In the genomic region with DNA sequence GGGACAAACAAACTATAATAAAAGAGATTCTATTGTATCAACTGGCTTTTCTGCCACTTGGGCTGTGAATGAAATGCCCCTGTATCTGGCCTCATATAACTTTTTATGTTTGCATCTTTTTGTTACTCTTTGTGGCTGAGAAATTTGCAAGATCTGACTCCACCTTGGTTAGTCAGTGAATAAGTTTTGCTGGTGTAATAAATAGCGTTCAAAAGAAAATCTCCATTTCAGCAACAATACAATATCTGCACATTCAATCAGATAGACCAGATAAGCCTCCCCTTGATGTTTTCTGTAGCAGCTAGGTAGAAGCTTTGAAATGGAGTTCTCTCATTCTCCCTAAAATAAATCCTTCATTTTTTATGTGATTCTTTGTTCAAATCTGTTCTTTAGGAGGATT, we compare ENCODE assay signal across 26 cellular contexts. TPM values are rescaled to one million over a fixed set of nuclear protein-coding genes. Genes with fewer than 3 reads are reported as not detected.
A peak's percentile ranks its signal among the peaks of the same experiment; 100 is the strongest.
DNase-seq lines count a peak whose midpoint lies in the region; ATAC-seq and TF ChIP-seq lines count a peak whose summit lies in the region.
"Had no signal": no experiment of that assay in that cellular context is flagged by ENCODE, and none has a peak within 500 bp of the region (broad histone marks: within the 10 kb centered on the region; RNA-seq: fewer than 3 reads in every experiment).

No MANE protein-coding gene starts in this region.

- H3K36me3 ChIP-seq in CD4-positive, CD25-positive, alpha-beta regulatory T cell (ENCODE audit: control insufficient read depth, insufficient read depth, low read length): peaks cover 22% of the 10 kb centered on the region
- H3K36me3 ChIP-seq in neuronal stem cell (replicated peaks in 1 of 2; ENCODE audit: control insufficient read depth in 2 of 2, insufficient read depth in 2 of 2, low read length in 2 of 2): no peaks in the 10 kb centered on the region
- H3K36me3 ChIP-seq: ascending aorta, left ventricle myocardium inferior, tibial artery, WERI-Rb-1 had no signal

- H2BK12ac ChIP-seq in neuronal stem cell (ENCODE audit: low read length): no peak overlapping the region

- no peak for TF ChIP-seq CTCF in CD4-positive, alpha-beta T cell (IDR thresholded peaks at IDR 0.05)

- CTCF ChIA-PET in CD4-positive, alpha-beta T cell (lab: Charles Lee): interaction anchor here (0.5 to 2.6 kb wide), 3 partner anchors 17 to 172 kb away, joined by 3 to 10 read pairs (median 6); no protein-coding TSS in a partner anchor
- CTCF ChIA-PET in activated CD4-positive, alpha-beta memory T cell treated with anti-CD3 and anti-CD28 coated beads for 36 hours (lab: Charles Lee): interaction anchor here (1.2 to 9.7 kb wide), 3 partner anchors 13 to 80 kb away, joined by 3 to 106 read pairs (median 10); a partner anchor contains a TSS

- no peak overlapping the region for H2BK5ac ChIP-seq in neuronal stem cell (ENCODE audit: low read length)

- no peak overlapping the region for H3K4me2 ChIP-seq in neuronal stem cell (ENCODE audit: insufficient read depth, low read length, poor library complexity, severe bottlenecking)
- H3K4me2 ChIP-seq: smooth muscle cell had no signal

- no peaks in the 10 kb centered on the region for H3K9me3 Mint-ChIP-seq in CD4-positive, CD25-positive, alpha-beta regulatory T cell
- no peaks in the 10 kb centered on the region for H3K9me3 Mint-ChIP-seq in CD4-positive, alpha-beta T cell
- H3K9me3 Mint-ChIP-seq in activated CD4-positive, alpha-beta memory T cell treated with anti-CD3 and anti-CD28 coated beads for 36 hours: no peaks in the 10 kb centered on the region
- no peaks in the 10 kb centered on the region for H3K9me3 Mint-ChIP-seq in central memory CD8-positive, alpha-beta T cell
- H3K9me3 Mint-ChIP-seq: stimulated activated memory B cell treated with anti-CD40 and anti-IgM and Interleukin-4, amounts not matched to agents 10 μg/mL and 1 μg/mL and 100 μg/mL, for 72 hours had no signal

- no CpG with 5 or more reads among the region's 1 CpG for WGBS in neuronal stem cell (ENCODE audit: extremely low coverage in 2 of 2, insufficient read length in 2 of 2, insufficient replicate concordance in 1 of 2), 2 donors

- H3K4me1 ChIP-seq in CD4-positive, CD25-positive, alpha-beta regulatory T cell (ENCODE audit: control insufficient read depth, insufficient read depth, low read length, poor library complexity, severe bottlenecking): peaks cover 92% of the 10 kb centered on the region
- peaks cover 0 to 2% of the 10 kb centered on the region in 2 donors for H3K4me1 ChIP-seq in neuronal stem cell (ENCODE audit: control insufficient read depth in 2 of 2, insufficient read depth in 1 of 2, low read depth in 1 of 2, low read length in 2 of 2)
- H3K4me1 ChIP-seq: ascending aorta, left ventricle myocardium inferior, tibial artery had no signal

- H3K4me3 Mint-ChIP-seq in CD4-positive, CD25-positive, alpha-beta regulatory T cell: peak overlapping the region; percentile 76 to 91 (median 82)
- H3K4me3 Mint-ChIP-seq in CD4-positive, alpha-beta T cell: peak overlapping the region; percentile 83
- peak overlapping the region; percentile 63 for H3K4me3 Mint-ChIP-seq in activated CD4-positive, alpha-beta memory T cell treated with anti-CD3 and anti-CD28 coated beads for 36 hours
- H3K4me3 Mint-ChIP-seq in central memory CD8-positive, alpha-beta T cell: peak overlapping the region; percentile 82
- H3K4me3 Mint-ChIP-seq: stimulated activated memory B cell treated with anti-CD40 and anti-IgM and Interleukin-4, amounts not matched to agents 10 μg/mL and 1 μg/mL and 100 μg/mL, for 72 hours had no signal

- peak overlapping the region; percentile 84 to 99 (median 89) for H3K27ac Mint-ChIP-seq in CD4-positive, CD25-positive, alpha-beta regulatory T cell
- H3K27ac Mint-ChIP-seq in CD4-positive, alpha-beta T cell: peak overlapping the region; percentile 85
- H3K27ac Mint-ChIP-seq in activated CD4-positive, alpha-beta memory T cell treated with anti-CD3 and anti-CD28 coated beads for 36 hours: peak overlapping the region; percentile 93
- peak overlapping the region; percentile 94 for H3K27ac Mint-ChIP-seq in central memory CD8-positive, alpha-beta T cell (ENCODE audit: low read depth)
- H3K27ac Mint-ChIP-seq: stimulated activated memory B cell treated with anti-CD40 and anti-IgM and Interleukin-4, amounts not matched to agents 10 μg/mL and 1 μg/mL and 100 μg/mL, for 72 hours had no signal

- H3K18ac ChIP-seq in neuronal stem cell (ENCODE audit: low read length): no peak overlapping the region

- no peaks in the 10 kb centered on the region for H3K9me3 ChIP-seq in CD4-positive, CD25-positive, alpha-beta regulatory T cell (ENCODE audit: control insufficient read depth in 2 of 2, low read length in 2 of 2)
- no peaks in the 10 kb centered on the region for H3K9me3 ChIP-seq in CD4-positive, alpha-beta T cell (ENCODE audit: control insufficient read depth, low read length)
- H3K9me3 ChIP-seq in neuronal stem cell (replicated peaks in 1 of 2; ENCODE audit: control insufficient read depth in 2 of 2, insufficient read depth in 1 of 2, low read depth in 1 of 2, low read length in 2 of 2): no peaks in the 10 kb centered on the region
- H3K9me3 ChIP-seq: ascending aorta, left ventricle myocardium inferior, tibial artery had no signal

- no peaks in the 10 kb centered on the region for H3K79me1 ChIP-seq in neuronal stem cell (ENCODE audit: low read depth, low read length)

- no peak overlapping the region for H3K23ac ChIP-seq in neuronal stem cell (ENCODE audit: low read depth, low read length, poor library complexity)

- no peak overlapping the region for H2AFZ ChIP-seq in neuronal stem cell (ENCODE audit: low read length)

- H2BK120ac ChIP-seq in neuronal stem cell (ENCODE audit: low read depth, low read length): no peak overlapping the region

- H3K9ac ChIP-seq in neuronal stem cell (ENCODE audit: low read depth, low read length, poor library complexity): no peak overlapping the region

- H2AK5ac ChIP-seq in neuronal stem cell (ENCODE audit: low read depth, low read length): no peak overlapping the region

- H3K27me3 Mint-ChIP-seq in CD4-positive, CD25-positive, alpha-beta regulatory T cell: no peaks in the 10 kb centered on the region
- no peaks in the 10 kb centered on the region for H3K27me3 Mint-ChIP-seq in CD4-positive, alpha-beta T cell
- H3K27me3 Mint-ChIP-seq in activated CD4-positive, alpha-beta memory T cell treated with anti-CD3 and anti-CD28 coated beads for 36 hours: no peaks in the 10 kb centered on the region
- no peaks in the 10 kb centered on the region for H3K27me3 Mint-ChIP-seq in central memory CD8-positive, alpha-beta T cell

- H3K4me3 ChIP-seq in CD4-positive, CD25-positive, alpha-beta regulatory T cell (ENCODE audit: low read depth, low read length): peak overlapping the region; percentile 71
- H3K4me3 ChIP-seq in neuronal stem cell (ENCODE audit: low read length in 2 of 2): no peak overlapping the region
- H3K4me3 ChIP-seq: ascending aorta, left ventricle myocardium inferior, SK-N-MC, smooth muscle cell, tibial artery had no signal

- peaks cover 62 to 93% (median 76%) of the 10 kb centered on the region in 4 donors for H3K4me1 Mint-ChIP-seq in CD4-positive, CD25-positive, alpha-beta regulatory T cell
- peaks cover 95% of the 10 kb centered on the region for H3K4me1 Mint-ChIP-seq in CD4-positive, alpha-beta T cell (ENCODE audit: low read depth)
- peaks cover 81% of the 10 kb centered on the region for H3K4me1 Mint-ChIP-seq in activated CD4-positive, alpha-beta memory T cell treated with anti-CD3 and anti-CD28 coated beads for 36 hours (ENCODE audit: low read depth)
- H3K4me1 Mint-ChIP-seq in central memory CD8-positive, alpha-beta T cell: peaks cover 80% of the 10 kb centered on the region
- H3K4me1 Mint-ChIP-seq: stimulated activated memory B cell treated with anti-CD40 and anti-IgM and Interleukin-4, amounts not matched to agents 10 μg/mL and 1 μg/mL and 100 μg/mL, for 72 hours had no signal

- H3K36me3 Mint-ChIP-seq in CD4-positive, CD25-positive, alpha-beta regulatory T cell: peaks cover 19% of the 10 kb centered on the region
- peaks cover 83% of the 10 kb centered on the region for H3K36me3 Mint-ChIP-seq in CD4-positive, alpha-beta T cell (ENCODE audit: low read depth)
- H3K36me3 Mint-ChIP-seq in activated CD4-positive, alpha-beta memory T cell treated with anti-CD3 and anti-CD28 coated beads for 36 hours: peaks cover 19% of the 10 kb centered on the region
- H3K36me3 Mint-ChIP-seq in central memory CD8-positive, alpha-beta T cell (ENCODE audit: insufficient read depth): peaks cover 57% of the 10 kb centered on the region
- H3K36me3 Mint-ChIP-seq: stimulated activated memory B cell treated with anti-CD40 and anti-IgM and Interleukin-4, amounts not matched to agents 10 μg/mL and 1 μg/mL and 100 μg/mL, for 72 hours had no signal

- no peak overlapping the region for H3K14ac ChIP-seq in neuronal stem cell (ENCODE audit: low read length)

- no peak overlapping the region for H2BK15ac ChIP-seq in neuronal stem cell (ENCODE audit: low read length)

- ATAC-seq in CD4-positive, CD25-positive, alpha-beta regulatory T cell (ENCODE audit: low read depth in 2 of 2): peak in 1 of 2 donors; percentile 41
- ATAC-seq in CD4-positive, alpha-beta T cell (ENCODE audit: poor library complexity): peak; percentile 40
- peak; percentile 38 for ATAC-seq in central memory CD8-positive, alpha-beta T cell (replicated peaks; ENCODE audit: extremely low read depth, poor library complexity, severe bottlenecking)
- ATAC-seq in sciatic nerve: no peak

- intact Hi-C loops in CD4-positive, alpha-beta T cell (cut with DNase I, micrococcal nuclease): loop anchor here (2.0 to 10.0 kb wide), 4 partner anchors 14 to 247 kb away; a partner anchor contains a TSS
- intact Hi-C loops in activated CD4-positive, alpha-beta memory T cell treated with anti-CD3 and anti-CD28 coated beads for 36 hours (cut with micrococcal nuclease): loop anchor here (2.0 kb wide), 2 partner anchors 28 to 612 kb away; a partner anchor contains a TSS
- intact Hi-C loops in sciatic nerve (cut with DNase I): no loop called here

- POLR2A ChIA-PET in CD4-positive, alpha-beta T cell (lab: Charles Lee): interaction anchor here (0.7 to 7.1 kb wide), 13 partner anchors 8 to 245 kb away, joined by 3 to 101 read pairs (median 6); a partner anchor contains a TSS
- POLR2A ChIA-PET in activated CD4-positive, alpha-beta memory T cell treated with anti-CD3 and anti-CD28 coated beads for 36 hours (lab: Charles Lee): interaction anchor here (1.3 to 3.7 kb wide), 6 partner anchors 8 to 245 kb away, joined by 3 to 18 read pairs (median 6); a partner anchor contains a TSS

- H3K27ac ChIP-seq in CD4-positive, CD25-positive, alpha-beta regulatory T cell (ENCODE audit: insufficient read depth, low read length, poor library complexity, severe bottlenecking): peak overlapping the region; percentile 76
- peak overlapping the region; percentile 65 for H3K27ac ChIP-seq in CD4-positive, alpha-beta T cell (ENCODE audit: low read depth, low read length)
- H3K27ac ChIP-seq in neuronal stem cell (replicated peaks; ENCODE audit: low read length): no peak overlapping the region
- H3K27ac ChIP-seq: ascending aorta, HL-60, left ventricle myocardium inferior, SK-N-MC, tibial artery, WERI-Rb-1 had no signal

- H3K4ac ChIP-seq in neuronal stem cell (ENCODE audit: low read length): no peak overlapping the region

- no peak overlapping the region for H4K8ac ChIP-seq in neuronal stem cell (ENCODE audit: low read depth, low read length)

- peak in 2 of 3 donors; percentile 37 to 50 for DNase-seq in CD4-positive, CD25-positive, alpha-beta regulatory T cell
- DNase-seq in CD4-positive, alpha-beta T cell: no peak
- no peak for DNase-seq in activated CD4-positive, alpha-beta memory T cell treated with anti-CD3 and anti-CD28 coated beads for 36 hours
- no peak for DNase-seq in central memory CD8-positive, alpha-beta T cell (ENCODE audit: low spot score in 2 of 2)
- no peak for DNase-seq in amygdala (lab: John Stamatoyannopoulos, UW)
- DNase-seq in neuronal stem cell (ENCODE audit: low spot score): no peak
- DNase-seq in sciatic nerve (ENCODE audit: low spot score): no peak
- DNase-seq: activated effector memory CD4-positive, alpha-beta T cell treated with anti-CD3 and anti-CD28 coated beads, Interleukin-2, amount 50 U/mL, for 16 hours; dermis blood vessel endothelial cell; GDM1; HCEC 1CT; left ventricle myocardium inferior; NCI-H1092 treated with DMSO at 0.1 percent for 48 hours; NCI-H187 treated with DMSO at 0.1 percent for 48 hours; retina; tibial artery; WERI-Rb-1 had no signal

- no peak overlapping the region for H4K91ac ChIP-seq in neuronal stem cell (ENCODE audit: low read depth, low read length, poor library complexity)

- no peaks in the 10 kb centered on the region for H3K27me3 ChIP-seq in CD4-positive, CD25-positive, alpha-beta regulatory T cell (ENCODE audit: control insufficient read depth, insufficient read depth, low read length)
- no peaks in the 10 kb centered on the region for H3K27me3 ChIP-seq in CD4-positive, alpha-beta T cell (ENCODE audit: control insufficient read depth, insufficient read depth, low read length)
- no peaks in the 10 kb centered on the region for H3K27me3 ChIP-seq in neuronal stem cell (ENCODE audit: control insufficient read depth in 3 of 3, insufficient read depth in 3 of 3, low read depth in 1 of 3, low read length in 3 of 3)
- H3K27me3 ChIP-seq: ascending aorta, tibial artery had no signal

RNA-seq across cellular contexts. Expression of a gene that starts 12.0 kb away (rescaled TPM):
- 85.0 TPM for total RNA-seq in CD4-positive, CD25-positive, alpha-beta regulatory T cell
- polyA plus RNA-seq in CD4-positive, CD25-positive, alpha-beta regulatory T cell: 100 to 1,000 TPM; 120 to 167 (median 142) TPM
- total RNA-seq in CD4-positive, alpha-beta T cell: 10 to 100 TPM; 82.6 to 88.8 TPM
- total RNA-seq in activated CD4-positive, alpha-beta memory T cell treated with anti-CD3 and anti-CD28 coated beads for 36 hours: 10 to 100 TPM; 19.9 to 20.7 TPM
- not detected for polyA plus RNA-seq in neuronal stem cell (2013, experiment 1 of 2)
- not detected for polyA plus RNA-seq in neuronal stem cell (2013, experiment 2 of 2)
- total RNA-seq in sciatic nerve: 0.31 TPM
- total RNA-seq: dermis blood vessel endothelial cell, endothelial cell of umbilical vein, glomerular endothelial cell, left ventricle myocardium inferior, mesenteric fat pad, osteocyte, smooth muscle cell had no signal
- polyA plus RNA-seq: endothelial cell of umbilical vein, smooth muscle cell had no signal

Comparison
In these comparisons a context has a peak if more than half of its experiments do, and no peak if none do; other contexts are left out.
1. DNase-seq: peak in CD4-positive, CD25-positive, alpha-beta regulatory T cell (2 of 3); none in CD4-positive, alpha-beta T cell (0 of 10), activated CD4-positive, alpha-beta memory T cell treated with anti-CD3 and anti-CD28 coated beads for 36 hours (single experiment), central memory CD8-positive, alpha-beta T cell (0 of 2), amygdala (0 of 56), neuronal stem cell (single experiment) and sciatic nerve (single experiment).
2. RNA of a gene that starts 12.0 kb away (total RNA-seq): 82.6 to 88.8 TPM in CD4-positive, alpha-beta T cell, 85.0 TPM in CD4-positive, CD25-positive, alpha-beta regulatory T cell (single experiment) and 19.9 to 20.7 TPM in activated CD4-positive, alpha-beta memory T cell treated with anti-CD3 and anti-CD28 coated beads for 36 hours; 0.31 TPM in sciatic nerve (single experiment); every median in the first group is over 10 times any median in the second.
3. Peak in every context shown above with its lines, with median percentiles within 50 percentile points of each other: H3K27ac Mint-ChIP-seq and H3K4me3 Mint-ChIP-seq.